ENCODE assay signal across 22 cellular contexts in the genomic region with DNA sequence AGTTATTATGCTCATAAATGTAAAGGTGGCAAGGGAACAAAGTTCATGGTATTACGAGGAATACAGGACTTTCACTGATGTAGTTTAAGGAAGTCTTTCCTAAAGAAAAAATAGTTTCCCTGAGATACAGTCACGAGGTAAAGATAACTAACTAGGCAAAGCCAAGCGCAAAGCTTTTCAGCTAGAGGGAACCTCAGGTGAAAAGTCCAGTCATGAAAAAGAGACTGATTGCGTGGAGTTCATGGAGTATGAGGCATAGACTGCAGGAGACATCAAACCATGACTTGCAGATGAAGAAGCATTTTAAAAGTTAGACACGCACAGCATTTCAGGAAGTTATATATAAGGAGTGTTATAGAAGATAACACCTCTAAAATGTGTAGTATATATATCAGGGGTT.
DNase-seq lines count a peak whose midpoint lies in the region; ATAC-seq, FAIRE-seq and TF ChIP-seq lines count a peak whose summit lies in the region.
"Had no signal": no experiment of that assay in that cellular context is flagged by ENCODE, and none has a peak within 500 bp of the region (broad histone marks: within the 10 kb centered on the region; RNA-seq: fewer than 3 reads in every experiment).

No MANE protein-coding gene starts in this region.

- no peak overlapping the region for H3K27ac ChIP-seq in HepG2 (ENCODE audit: extremely low read length, insufficient read depth, low read length)
- H3K27ac ChIP-seq in right lobe of liver = no peak overlapping the region
- peak overlapping the region; percentile 6; the same call in 1 of the 3 replicates for H3K27ac ChIP-seq in K562 (ENCODE audit: extremely low read depth, low read depth, low read length)
- H3K27ac ChIP-seq in lower lobe of right lung = no peak overlapping the region

- ATAC-seq in HepG2 (no peak; the same call in 2 of the 3 replicates), right lobe of liver (no peak), K562 (peak; percentile 64), lower lobe of right lung (no peak)
- ATAC-seq: CD8-positive, alpha-beta T cell; Right ventricle myocardium inferior had no signal

- no TSS peak for BruUV-seq in HepG2 (replicated peaks; lab: Mats Ljungman, UMichigan)
- BruUV-seq in K562 (replicated peaks; lab: Mats Ljungman, UMichigan) = no TSS peak

- no peak for TF ChIP-seq POLR2A in HepG2 (IDR thresholded peaks at IDR 0.05; ENCODE audit: insufficient read depth in 1 of 2, low read depth in 2 of 2, low read length in 2 of 2)
- no peak for TF ChIP-seq POLR2A in right lobe of liver (IDR thresholded peaks at IDR 0.05)
- no peak for TF ChIP-seq POLR2A in K562 (conservative IDR thresholded peaks at IDR 0.05)

- H4K20me1 ChIP-seq in HepG2 (ENCODE audit: insufficient read depth, low read length) = no peaks in the 10 kb centered on the region
- no peaks in the 10 kb centered on the region for H4K20me1 ChIP-seq in K562 (replicated peaks; ENCODE audit: control insufficient read depth, insufficient read depth, low read length)

- FAIRE-seq in HepG2 (lab: Jason Lieb, UNC) (no peak), K562 (lab: Jason Lieb, UNC) (no peak)
- FAIRE-seq: A204.1, D721Med, GM12892, GM18507, RCC 7860 had no signal

- H3K4me1 Mint-ChIP-seq in nephron = peaks cover 18% of the 10 kb centered on the region

- no peaks in the 10 kb centered on the region for H3K79me2 ChIP-seq in HepG2 (ENCODE audit: insufficient read depth, low read length)
- no peaks in the 10 kb centered on the region for H3K79me2 ChIP-seq in K562 (ENCODE audit: control insufficient read depth, insufficient read depth, low read length)

- H3K4me1 ChIP-seq in HepG2 (ENCODE audit: insufficient read depth, low read length) (peaks cover 27% of the 10 kb centered on the region), right lobe of liver (no peaks in the 10 kb centered on the region), K562 (replicated peaks in 1 of 2; ENCODE audit: control insufficient read depth in 2 of 2, insufficient read depth in 2 of 2, low read length in 2 of 2) (no peaks in the 10 kb centered on the region; a peak in 1 of 5 replicates), lower lobe of right lung (peaks cover 3% of the 10 kb centered on the region)

- DNase-seq in HepG2 (ENCODE audit: low spot score) (no peak), right lobe of liver (no peak), K562 (ENCODE audit: extremely low read depth in 1 of 4, low spot score in 3 of 4) (no peak), NCI-H1694 (lab: John Stamatoyannopoulos, UW) (no peak), lower lobe of right lung (no peak), OCI-M2 (lab: John Stamatoyannopoulos, UW; ENCODE audit: unreplicated experiment) (no peak), NOMO-1 (lab: John Stamatoyannopoulos, UW; ENCODE audit: unreplicated experiment in 2 of 2) (no peak)
- DNase-seq: CD8-positive, alpha-beta T cell; DMS79; KBM-7; MV-4-11; NCI-H1417 treated with DMSO at 0.1 percent for 48 hours; NCI-H2029; NCI-H345; NCI-H526 had no signal

- no peak for TF ChIP-seq CTCF in HepG2 (CRISPR knock-in tag; IDR thresholded peaks at IDR 0.05)
- no peak for TF ChIP-seq CTCF in right lobe of liver (IDR thresholded peaks at IDR 0.05)
- TF ChIP-seq CTCF in K562 (IDR thresholded peaks at IDR 0.05 in 2 of 3, conservative IDR thresholded peaks at IDR 0.05 in 1 of 3; ENCODE audit: insufficient read depth in 2 of 3, low read depth in 1 of 3, low read length in 3 of 3) = no peak
- TF ChIP-seq CTCF in nephron (IDR thresholded peaks at IDR 0.05; ENCODE audit: unreplicated experiment in 3 of 3) = no peak
- TF ChIP-seq CTCF in lower lobe of right lung (IDR thresholded peaks at IDR 0.05) = no peak

- intact Hi-C loops in HepG2 (cut with micrococcal nuclease; ENCODE audit: unreplicated experiment) (no loop called here), right lobe of liver (cut with DNase I) (no loop called here), K562 (cut with micrococcal nuclease) (loop anchor here (10.0 kb wide), 1 partner anchor 494 kb away; no protein-coding TSS in a partner anchor), lower lobe of right lung (cut with DNase I) (no loop called here)

- TF ChIP-seq EP300 in HepG2 (IDR thresholded peaks at IDR 0.05; ENCODE audit: low read depth in 2 of 2, low read length in 2 of 2) (no peak), HepG2 (CRISPR knock-in tag; IDR thresholded peaks at IDR 0.05; ENCODE audit: borderline replicate concordance) (no peak), K562 (IDR thresholded peaks at IDR 0.05; ENCODE audit: low read length) (no peak)

- 10% methylated on average over 5 of the region's 5 CpGs for WGBS in HepG2 (ENCODE audit: low lambda C conversion rate)
- WGBS in right lobe of liver (ENCODE audit: insufficient coverage, low coverage, low lambda C conversion rate, missing lambda C conversion rate) = 41% methylated on average over 5 of the region's 5 CpGs
- 21% methylated on average over 5 of the region's 5 CpGs for WGBS in K562 (ENCODE audit: insufficient coverage, low coverage, missing lambda C conversion rate)

- H3K4me3 ChIP-seq in HepG2 (replicated peaks in 1 of 3; ENCODE audit: insufficient read depth in 1 of 3, low read depth in 2 of 3, low read length in 3 of 3) = no peak overlapping the region
- no peak overlapping the region for H3K4me3 ChIP-seq in right lobe of liver
- H3K4me3 ChIP-seq in K562 = no peak overlapping the region
- no peak overlapping the region for H3K4me3 ChIP-seq in lower lobe of right lung

- H2AFZ ChIP-seq in HepG2 (ENCODE audit: low read length) (no peak overlapping the region), K562 (ENCODE audit: low read depth, low read length) (peak overlapping the region; percentile 61)

- H3K9me3 ChIP-seq in HepG2 (ENCODE audit: low read length) = no peaks in the 10 kb centered on the region
- H3K9me3 ChIP-seq in right lobe of liver = no peaks in the 10 kb centered on the region
- H3K9me3 ChIP-seq in K562 (replicated peaks; ENCODE audit: control insufficient read depth, insufficient read depth, low read depth, low read length) = peaks cover 10% of the 10 kb centered on the region
- H3K9me3 ChIP-seq in lower lobe of right lung = no peaks in the 10 kb centered on the region

- peaks cover 99% of the 10 kb centered on the region for H3K27me3 Mint-ChIP-seq in nephron (ENCODE audit: low read depth)

- peak overlapping the region; percentile 18; the same call in 1 of the 2 replicates for H3K4me2 ChIP-seq in HepG2 (ENCODE audit: low read depth, low read length)
- peak overlapping the region; percentile 38; the same call in 1 of the 2 replicates for H3K4me2 ChIP-seq in K562 (ENCODE audit: insufficient read depth, low read length)

- CTCF ChIA-PET in HepG2 (lab: Yijun Ruan, JAX; ENCODE audit: low intra/inter-chr PET ratio, low total read pairs) (no interaction called here), K562 (lab: Yijun Ruan, JAX; ENCODE audit: low intra/inter-chr PET ratio) (no interaction called here)

- H3K9me3 Mint-ChIP-seq in nephron = peaks cover 2% of the 10 kb centered on the region

- peak overlapping the region; percentile 33 to 41 (median 34) for H3K4me3 Mint-ChIP-seq in nephron
- H3K4me3 Mint-ChIP-seq: CD8-positive, alpha-beta T cell had no signal

- in situ Hi-C loops in HepG2 (cut with HindIII; ENCODE audit: extremely low pct_ligation_motif_present, low pct_unique_long_range_greater_than_20kb) = no loop called here
- in situ Hi-C loops in K562 (cut with MboI) = no loop called here

- no peak overlapping the region for H3K27ac Mint-ChIP-seq in nephron
- H3K27ac Mint-ChIP-seq: CD8-positive, alpha-beta T cell had no signal

- no peaks in the 10 kb centered on the region for H3K27me3 ChIP-seq in HepG2 (ENCODE audit: control insufficient read depth in 1 of 2, insufficient read depth in 2 of 2, low read length in 2 of 2)
- peaks cover 0 to 43% of the 10 kb centered on the region in 2 donors for H3K27me3 ChIP-seq in right lobe of liver
- no peaks in the 10 kb centered on the region for H3K27me3 ChIP-seq in K562 (ENCODE audit: control insufficient read depth in 2 of 2, insufficient read depth in 2 of 2, low read length in 2 of 2)
- peaks cover 92% of the 10 kb centered on the region for H3K27me3 ChIP-seq in lower lobe of right lung (ENCODE audit: low read depth)

- no peak for TF ChIP-seq RAD21 in HepG2 (CRISPR knock-in tag; IDR thresholded peaks at IDR 0.05)
- no peak for TF ChIP-seq RAD21 in K562 (CRISPR knock-in tag; conservative IDR thresholded peaks at IDR 0.05 in 1 of 2, IDR thresholded peaks at IDR 0.05 in 1 of 2)

- no peaks in the 10 kb centered on the region for H3K36me3 Mint-ChIP-seq in nephron (ENCODE audit: low read depth)
- H3K36me3 Mint-ChIP-seq: CD8-positive, alpha-beta T cell had no signal

- POLR2A ChIA-PET in HepG2 (lab: Yijun Ruan, JAX) = no interaction called here
- POLR2A ChIA-PET in K562 (lab: Yijun Ruan, JAX) = interaction anchor here (0.6 to 1.7 kb wide), 5 partner anchors 9 to 206 kb away, joined by 3 to 5 read pairs (median 3); partner anchors contain the start of gene ZNF184

- H3K9me1 ChIP-seq in K562 (ENCODE audit: control insufficient read depth, insufficient read depth, low read length) = no peaks in the 10 kb centered on the region

- no peak overlapping the region for H3K9ac ChIP-seq in HepG2 (ENCODE audit: insufficient read depth, low read depth, low read length)
- no peak overlapping the region for H3K9ac ChIP-seq in K562 (ENCODE audit: insufficient read depth in 1 of 2, low read depth in 2 of 2, low read length in 2 of 2)

- H3K36me3 ChIP-seq in HepG2 (replicated peaks in 1 of 2; ENCODE audit: control insufficient read depth in 1 of 2, insufficient read depth in 2 of 2, low read length in 2 of 2) (no peaks in the 10 kb centered on the region), right lobe of liver (no peaks in the 10 kb centered on the region), K562 (ENCODE audit: control insufficient read depth, insufficient read depth, low read length) (no peaks in the 10 kb centered on the region), lower lobe of right lung (no peaks in the 10 kb centered on the region)

TF ChIP-seq in HepG2, 621 proteins besides CTCF, POLR2A, EP300 and RAD21 (continues in another document):
- TF ChIP-seq AGO2 (optimal IDR thresholded peaks at IDR 0.05; ENCODE audit: low read depth, low read length) = no peak

TF ChIP-seq in K562, 482 proteins besides CTCF, POLR2A, EP300 and RAD21 (continues in another document):
- TF ChIP-seq TAF1 (IDR thresholded peaks at IDR 0.05; ENCODE audit: control insufficient read depth, extremely low read depth, insufficient read depth, low read length, severe bottlenecking) (no peak), HMBOX1 (IDR thresholded peaks at IDR 0.05) (peak; percentile 86), CBFA2T3 (IDR thresholded peaks at IDR 0.05) (0 out of 2 replicates have a peak, but pooled peaks have one; percentile 4), SMARCA4 (IDR thresholded peaks at IDR 0.05) (peak; percentile 44; the same call in 1 of the 2 replicates)

Comparison
In these comparisons a context has a peak if more than half of its experiments do, and no peak if none do; other contexts are left out.
1. Of the 241 proteins assayed by ChIP-seq in both HepG2 and K562: peak only in HepG2: none; only in K562: DPF2, MAFF, MAFG, NFE2, SMARCE1 and TFE3; in both: none; in neither: 234; mixed calls (peak in some experiments, not most) for 1.